26 cellular contexts compared by ENCODE assay signal in genomic region chr2:15582645-15583340, GRCh38. TPM values are rescaled to one million over a fixed set of nuclear protein-coding genes. Genes with fewer than 3 reads are reported as not detected.
DNase-seq lines count a peak whose midpoint lies in the region; ATAC-seq, FAIRE-seq and TF ChIP-seq lines count a peak whose summit lies in the region.
"Had no signal": no experiment of that assay in that cellular context is flagged by ENCODE, and none has a peak within 500 bp of the region (broad histone marks: within the 10 kb centered on the region; RNA-seq: fewer than 3 reads in every experiment).

No MANE protein-coding gene starts in this region.

- no peaks in the 10 kb centered on the region for H3K79me2 ChIP-seq in GM12878 (ENCODE audit: control insufficient read depth, insufficient read depth, low read length)

- RAD21 ChIA-PET in GM12878 (lab: Charles Lee; ENCODE audit: unreplicated experiment): no interaction called here

- no peaks in the 10 kb centered on the region; the same call in 1 of the 2 replicates for H3K4me1 ChIP-seq in GM12878 (ENCODE audit: control insufficient read depth, insufficient read depth, low read length)
- H3K4me1 ChIP-seq: pancreas, right atrium auricular region, thyroid gland had no signal

- SMC1A ChIA-PET in GM12878 (lab: Charles Lee; ENCODE audit: uncharacterized antibody, unreplicated experiment): no interaction called here

- H3K27ac ChIP-seq in GM12878 (ENCODE audit: control insufficient read depth, insufficient read depth): no peak overlapping the region
- H3K27ac ChIP-seq: cardiac muscle cell, pancreas, right atrium auricular region, thyroid gland had no signal

- WGBS in GM12878 (ENCODE audit: insufficient coverage, insufficient replicate concordance, low lambda C conversion rate, missing lambda C conversion rate): 47% methylated on average over 15 of the region's 15 CpGs

- no peaks in the 10 kb centered on the region for H3K36me3 ChIP-seq in GM12878 (ENCODE audit: control insufficient read depth in 2 of 2, insufficient read depth in 2 of 2, low read length in 1 of 2)
- H3K36me3 ChIP-seq: cardiac muscle cell, pancreas, right atrium auricular region, thyroid gland had no signal

- TF ChIP-seq CTCF in GM12878 (IDR thresholded peaks at IDR 0.05 in 2 of 3, conservative IDR thresholded peaks at IDR 0.05 in 1 of 3; ENCODE audit: control insufficient read depth in 2 of 3, extremely low read depth in 1 of 3, insufficient read depth in 1 of 3, low read depth in 3 of 3, low read length in 3 of 3) (no peak), GM10248 (IDR thresholded peaks at IDR 0.05; ENCODE audit: control extremely low read depth, extremely low read depth, low read depth, missing control alignments) (no peak)

- BruUV-seq in GM12878 (replicated peaks; lab: Mats Ljungman, UMichigan): no TSS peak

- FAIRE-seq in GM12878 (lab: Jason Lieb, UNC): no peak
- FAIRE-seq: endometrium, pancreas had no signal

- DNase-seq in GM12878 (ENCODE audit: low read depth, low spot score) (no peak), globus pallidus (ENCODE audit: low spot score) (no peak), GM10248 (ENCODE audit: extremely low spot score) (no peak), medulla oblongata (ENCODE audit: extremely low spot score) (no peak)
- DNase-seq: activated CD4-positive, alpha-beta T cell treated with anti-CD3 and anti-CD28 coated beads for 1 hour; activated CD8-positive, alpha-beta memory T cell treated with anti-CD3 and anti-CD28 coated beads for 24 hours; activated naive CD4-positive, alpha-beta T cell treated with anti-CD3 and anti-CD28 coated beads for 36 hours; activated T-cell treated with anti-CD3 and anti-CD28 coated beads, Interleukin-2, amount 50 U/mL, for 4 hours; AML-193; DND-41; glutamatergic neuron; KBM-7; naive thymus-derived CD4-positive, alpha-beta T cell; NCI-H187; NCI-H2227 treated with DMSO at 0.1 percent for 48 hours; pancreas; SHP77; stimulated activated CD4-positive, alpha-beta T cell treated with anti-CD3 and anti-CD28 coated beads, Interleukin-12 subunit alpha, Interleukin-12 subunit beta, amount 100 ng/mL, for 4 hours; stimulated activated CD4-positive, alpha-beta T cell treated with anti-CD3 and anti-CD28 coated beads, Interleukin-4, amount 100 ng/mL, for 4 hours; thyroid gland had no signal

- in situ Hi-C loops in GM12878 (cut with MboI): loop anchor here (5.0 kb wide), 1 partner anchor 680 kb away; no protein-coding TSS in a partner anchor

- ATAC-seq in GM18868 (IDR thresholded peaks at IDR 0.05; ENCODE audit: unreplicated experiment) (peak; percentile 67), HG03159 (IDR thresholded peaks at IDR 0.05; ENCODE audit: unreplicated experiment) (peak; percentile 40), GM12878 (peak; percentile 42; the same call in 1 of the 3 replicates), HG03565 (IDR thresholded peaks at IDR 0.05; ENCODE audit: unreplicated experiment) (no peak)
- ATAC-seq: activated T-cell treated with anti-CD3 and anti-CD28 coated beads, Interleukin-2, amount 50 U/mL, for 4 hours; naive thymus-derived CD4-positive, alpha-beta T cell; pancreas had no signal

- peak overlapping the region; percentile 10; the same call in 1 of the 2 replicates for H2AFZ ChIP-seq in GM12878 (ENCODE audit: control insufficient read depth, low read depth, low read length)

- POLR2A ChIA-PET in GM12878 (lab: Charles Lee) (no interaction called here), GM10248 (lab: Yijun Ruan, JAX) (no interaction called here)

- H3K9me3 ChIP-seq in GM12878 (replicated peaks; ENCODE audit: control insufficient read depth, insufficient read depth, low read length): no peaks in the 10 kb centered on the region
- H3K9me3 ChIP-seq: pancreas, right atrium auricular region, thyroid gland had no signal

- TF ChIP-seq EP300 in GM12878 (IDR thresholded peaks at IDR 0.05; ENCODE audit: borderline replicate concordance in 1 of 2, control insufficient read depth in 1 of 2, low read depth in 2 of 2, low read length in 2 of 2): no peak

- TF ChIP-seq POLR2A in GM12878 (IDR thresholded peaks at IDR 0.05; ENCODE audit: low read depth, low read length): no peak

- H3K27me3 ChIP-seq in GM12878 (replicated peaks in 1 of 2; ENCODE audit: control insufficient read depth in 2 of 2, insufficient read depth in 2 of 2, low read length in 1 of 2): no peaks in the 10 kb centered on the region
- H3K27me3 ChIP-seq: cardiac muscle cell, pancreas, right atrium auricular region, thyroid gland had no signal

- H3K4me3 ChIP-seq in GM12878: no peak overlapping the region
- H3K4me3 ChIP-seq: cardiac muscle cell, pancreas, right atrium auricular region, thyroid gland had no signal

- intact Hi-C loops in GM12878 (cut with micrococcal nuclease; ENCODE audit: unreplicated experiment): no loop called here

- CTCF ChIA-PET in GM12878 (lab: Yijun Ruan, JAX): interaction anchor here (0.6 kb wide), 1 partner anchor 61 kb away, joined by 4 read pairs; no protein-coding TSS in a partner anchor
- CTCF ChIA-PET in GM10248 (lab: Yijun Ruan, JAX): no interaction called here

- TF ChIP-seq RAD21 in GM12878 (IDR thresholded peaks at IDR 0.05; ENCODE audit: insufficient read depth, low read depth, low read length): no peak

- no peak overlapping the region for H3K4me2 ChIP-seq in GM12878 (ENCODE audit: control insufficient read depth, insufficient read depth)

- no peaks in the 10 kb centered on the region for H4K20me1 ChIP-seq in GM12878 (ENCODE audit: control insufficient read depth, insufficient read depth)

- H3K9ac ChIP-seq in GM12878 (ENCODE audit: control insufficient read depth, insufficient read depth, low read length): no peak overlapping the region

TF ChIP-seq in GM12878, 131 proteins besides CTCF, POLR2A, EP300 and RAD21:
- TF ChIP-seq MEF2B (IDR thresholded peaks at IDR 0.05; ENCODE audit: partially characterized antibody, poor library complexity, severe bottlenecking) (no peak), MAX (IDR thresholded peaks at IDR 0.05; ENCODE audit: low read depth, low read length) (no peak), SMARCA5 (IDR thresholded peaks at IDR 0.05) (no peak), KDM1A (IDR thresholded peaks at IDR 0.05; ENCODE audit: borderline replicate concordance) (no peak), USF2 (IDR thresholded peaks at IDR 0.05; ENCODE audit: borderline replicate concordance, low read depth, low read length) (no peak), PML (IDR thresholded peaks at IDR 0.05; ENCODE audit: low read length) (no peak)
TF ChIP-seq in GM12878: peak in this region for 0.

RNA-seq across cellular contexts. Expression of gene DDX1, which starts 8.9 kb away (rescaled TPM):
- total RNA-seq in GM12878 (2013; cell fraction: nucleolus; rRNA removed): 65.5 and 69.3 TPM in 2 replicates
- total RNA-seq in GM12878 (2014; rRNA removed) (53.2 and 56.4 TPM in 2 replicates), GM12878 (2014; rRNA removed; fragmentation: Illumina TruSeq; extraction: Trizol) (93.5 and 96.5 TPM in 2 replicates), GM12878 (2021) (75.1 and 80.7 TPM in 2 replicates)
- 37.0 TPM for polyA plus RNA-seq in GM12878 (2011; ENCODE audit: low read depth)
- polyA plus RNA-seq in GM12878 (2011; rRNA removed) (89.0 and 139 TPM in 2 replicates), GM12878 (2014; fragmentation: Illumina TruSeq; extraction: Trizol) (97.6 and 110 TPM in 2 replicates), GM12878 (2014; fragmentation: Nextera tagmentation; extraction: Ambion mirVana) (10 to 100 TPM; 65.7 to 82.3 TPM), GM12878 (2014; rRNA removed) (50.1 and 61.5 TPM in 2 replicates), GM12878 (2016; fragmentation: Nextera tagmentation; extraction: Ambion mirVana) (100 to 1,000 TPM; 131 to 134 TPM)
- 31.7 and 33.9 TPM in 2 replicates for polyA plus RNA-seq in GM12878 (2011; cell fraction: cytosol; rRNA removed)
- 52.5 and 68.9 TPM in 2 replicates for polyA plus RNA-seq in GM12878 (2011; cell fraction: nucleus; rRNA removed)
- polyA plus RNA-seq in GM12878 (2012): 45.2 and 47.3 TPM in 2 replicates
- 32.3 and 43.1 TPM in 2 replicates for polyA minus RNA-seq in GM12878 (2011; rRNA and poly(A)+ RNA removed)
- polyA minus RNA-seq in GM12878 (2011; cell fraction: cytosol; rRNA and poly(A)+ RNA removed): 20.0 and 26.4 TPM in 2 replicates
- 18.1 and 28.9 TPM in 2 replicates for polyA minus RNA-seq in GM12878 (2011; cell fraction: nucleus; rRNA and poly(A)+ RNA removed)

RNA-seq across cellular contexts. Expression of gene NBAS, which starts 21.7 kb away (rescaled TPM):
- total RNA-seq in GM12878 (2013; cell fraction: nucleolus; rRNA removed): 114 and 120 TPM in 2 replicates
- total RNA-seq in GM12878 (2014; rRNA removed): 32.5 and 33.2 TPM in 2 replicates
- 32.7 and 33.4 TPM in 2 replicates for total RNA-seq in GM12878 (2014; rRNA removed; fragmentation: Illumina TruSeq; extraction: Trizol)
- 28.5 and 33.1 TPM in 2 replicates for total RNA-seq in GM12878 (2021)
- polyA plus RNA-seq in GM12878 (2011; ENCODE audit: low read depth): 13.2 TPM
- polyA plus RNA-seq in GM12878 (2011; rRNA removed): 31.0 and 33.1 TPM in 2 replicates
- polyA plus RNA-seq in GM12878 (2011; cell fraction: cytosol; rRNA removed): 26.1 and 30.6 TPM in 2 replicates
- 25.2 and 29.3 TPM in 2 replicates for polyA plus RNA-seq in GM12878 (2011; cell fraction: nucleus; rRNA removed)
- 16.6 and 21.3 TPM in 2 replicates for polyA plus RNA-seq in GM12878 (2012)
- polyA plus RNA-seq in GM12878 (2014; fragmentation: Illumina TruSeq; extraction: Trizol): 21.3 and 22.6 TPM in 2 replicates
- 1 to 10 TPM; 4.3 to 8.5 TPM for polyA plus RNA-seq in GM12878 (2014; fragmentation: Nextera tagmentation; extraction: Ambion mirVana)
- polyA plus RNA-seq in GM12878 (2014; rRNA removed): 15.7 and 17.0 TPM in 2 replicates
- 10 to 100 TPM; 16.2 to 19.0 TPM for polyA plus RNA-seq in GM12878 (2016; fragmentation: Nextera tagmentation; extraction: Ambion mirVana)
- polyA minus RNA-seq in GM12878 (2011; rRNA and poly(A)+ RNA removed): 95.1 and 102 TPM in 2 replicates
- 23.9 and 28.7 TPM in 2 replicates for polyA minus RNA-seq in GM12878 (2011; cell fraction: cytosol; rRNA and poly(A)+ RNA removed)
- 48.0 and 59.1 TPM in 2 replicates for polyA minus RNA-seq in GM12878 (2011; cell fraction: nucleus; rRNA and poly(A)+ RNA removed)
